28 cellular contexts compared by ENCODE assay signal in the genomic region with DNA sequence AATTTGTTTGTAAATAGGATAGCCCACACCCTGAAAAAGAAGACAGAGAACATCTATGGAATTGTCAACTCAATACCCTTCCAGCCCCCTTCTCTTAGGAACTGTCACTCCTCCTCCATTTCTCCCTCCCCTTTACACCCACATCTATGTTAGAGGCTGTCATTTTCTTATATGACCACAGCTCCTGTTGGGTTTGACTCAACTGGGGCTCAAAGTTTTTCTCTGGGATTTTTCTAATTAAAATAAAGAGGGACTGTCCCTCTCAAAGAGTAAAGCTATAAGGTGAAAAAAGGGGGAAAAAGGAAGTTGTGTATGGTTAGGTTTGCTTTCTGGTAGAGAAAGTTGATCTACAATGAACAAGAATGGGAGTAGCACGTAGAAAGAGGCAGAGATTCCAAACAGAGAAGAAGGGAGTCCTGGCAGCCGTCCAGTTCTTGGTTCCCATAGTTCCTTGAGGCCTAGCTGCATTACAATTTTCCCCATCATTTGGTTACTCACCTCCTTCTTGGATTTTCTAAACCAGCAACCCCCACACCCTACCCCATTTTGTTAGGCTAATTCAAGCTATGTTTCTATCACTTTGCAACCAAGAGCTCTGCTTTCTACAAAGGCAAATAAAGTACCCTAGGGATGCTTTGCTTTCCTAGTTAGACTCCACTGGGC. TPM values are rescaled to one million over a fixed set of nuclear protein-coding genes. Genes with fewer than 3 reads are reported as not detected.
A peak's percentile ranks its signal among the peaks of the same experiment; 100 is the strongest.
DNase-seq lines count a peak whose midpoint lies in the region; ATAC-seq, FAIRE-seq and TF ChIP-seq lines count a peak whose summit lies in the region.
"Had no signal": no experiment of that assay in that cellular context is flagged by ENCODE, and none has a peak within 500 bp of the region (broad histone marks: within the 10 kb centered on the region; RNA-seq: fewer than 3 reads in every experiment).

No MANE protein-coding gene starts in this region.

- H3F3A ChIP-seq in GM23338 (replicated peaks; ENCODE audit: low read depth), result no peaks in the 10 kb centered on the region

- no peak for TF ChIP-seq EP300 in sigmoid colon (IDR thresholded peaks at IDR 0.05)

- H3K27me3 ChIP-seq in GM23338 (ENCODE audit: insufficient read depth) (no peaks in the 10 kb centered on the region), astrocyte (ENCODE audit: insufficient read depth, low read length) (no peaks in the 10 kb centered on the region), sigmoid colon (no peaks in the 10 kb centered on the region), spleen (replicated peaks in 1 of 7) (no peaks in the 10 kb centered on the region)
- H3K27me3 ChIP-seq: esophagus squamous epithelium had no signal

- peaks cover 11% of the 10 kb centered on the region; the same call in 1 of the 2 replicates for H3K9me2 ChIP-seq in GM23338 (ENCODE audit: insufficient read depth)

- H4K20me1 ChIP-seq in GM23338 (replicated peaks; ENCODE audit: insufficient read depth) (no peaks in the 10 kb centered on the region), astrocyte (ENCODE audit: insufficient read depth, low read length) (no peaks in the 10 kb centered on the region)

- ATAC-seq in GM23338, result no peak
- ATAC-seq in GM21367 (IDR thresholded peaks at IDR 0.05; ENCODE audit: unreplicated experiment), result no peak
- ATAC-seq: left lobe of liver, sciatic nerve had no signal

- no peaks in the 10 kb centered on the region for H3K9me3 Mint-ChIP-seq in activated CD4-positive, alpha-beta memory T cell treated with anti-CD3 and anti-CD28 coated beads for 36 hours
- no peaks in the 10 kb centered on the region for H3K9me3 Mint-ChIP-seq in activated CD4-positive, alpha-beta memory T cell treated with anti-CD3 and anti-CD28 coated beads, Interleukin-2, amount 10 ng/mL, durations not matched to agents 7 days and 5 days
- no peaks in the 10 kb centered on the region for H3K9me3 Mint-ChIP-seq in GM23338
- peaks cover 2% of the 10 kb centered on the region for H3K9me3 Mint-ChIP-seq in astrocyte (ENCODE audit: unreplicated experiment)
- H3K9me3 Mint-ChIP-seq: activated B cell treated with CpG ODN at 0.5 μM for 24 hours, immature natural killer cell, type B pancreatic cell had no signal

- TF ChIP-seq POLR2A in sigmoid colon (IDR thresholded peaks at IDR 0.05), result no peak
- no peak for TF ChIP-seq POLR2A in spleen (IDR thresholded peaks at IDR 0.05)

- H3K79me2 ChIP-seq in GM23338 (replicated peaks; ENCODE audit: insufficient read depth) (no peaks in the 10 kb centered on the region), astrocyte (ENCODE audit: insufficient read depth, low read length) (no peaks in the 10 kb centered on the region)

- DNase-seq in activated CD4-positive, alpha-beta memory T cell treated with anti-CD3 and anti-CD28 coated beads for 36 hours, result peak; percentile 18
- DNase-seq in activated CD4-positive, alpha-beta memory T cell treated with anti-CD3 and anti-CD28 coated beads, Interleukin-2, amount 10 ng/mL, durations not matched to agents 7 days and 5 days, result no peak
- DNase-seq in GM23338 (ENCODE audit: low spot score), result no peak
- DNase-seq in astrocyte (ENCODE audit: low read depth), result no peak
- no peak for DNase-seq in sigmoid colon
- no peak for DNase-seq in spleen
- DNase-seq in DMS53 treated with DMSO at 0.1 percent for 48 hours (lab: John Stamatoyannopoulos, UW; ENCODE audit: unreplicated experiment), result no peak
- DNase-seq: activated B cell treated with CpG ODN at 0.5 μM for 24 hours; AML-193; CD4-positive, alpha-beta memory T cell; central memory CD4-positive, alpha-beta T cell; dermis blood vessel endothelial cell; esophagus squamous epithelium; hypothalamus; immature natural killer cell; KBM-7; mesendoderm; NCI-H1105; NCI-H2029; NCI-H345; SIG-M5; SW 1271 had no signal

- H3K4me2 ChIP-seq in GM23338 (0 out of 2 replicates have a peak overlapping the region, but pooled peaks have one; percentile 1), astrocyte (ENCODE audit: low read length) (no peak overlapping the region)

- CTCF ChIA-PET in activated CD4-positive, alpha-beta memory T cell treated with anti-CD3 and anti-CD28 coated beads for 36 hours (lab: Charles Lee), result interaction anchor here (0.7 to 1.1 kb wide), 2 partner anchors 13 to 106 kb away, joined by 3 to 6 read pairs; no protein-coding TSS in a partner anchor
- CTCF ChIA-PET in activated CD4-positive, alpha-beta memory T cell treated with anti-CD3 and anti-CD28 coated beads, Interleukin-2, amount 10 ng/mL, durations not matched to agents 7 days and 5 days (lab: Charles Lee), result interaction anchor here (1.0 kb wide), 1 partner anchor 8 kb away, joined by 3 read pairs; no protein-coding TSS in a partner anchor

- no peak overlapping the region for H3K27ac Mint-ChIP-seq in activated CD4-positive, alpha-beta memory T cell treated with anti-CD3 and anti-CD28 coated beads for 36 hours
- no peak overlapping the region for H3K27ac Mint-ChIP-seq in activated CD4-positive, alpha-beta memory T cell treated with anti-CD3 and anti-CD28 coated beads, Interleukin-2, amount 10 ng/mL, durations not matched to agents 7 days and 5 days
- H3K27ac Mint-ChIP-seq in GM23338, result no peak overlapping the region; the same call in 1 of the 2 replicates
- H3K27ac Mint-ChIP-seq in astrocyte (ENCODE audit: unreplicated experiment), result peak overlapping the region; percentile 4
- H3K27ac Mint-ChIP-seq: activated B cell treated with CpG ODN at 0.5 μM for 24 hours; CD4-positive, alpha-beta memory T cell; immature natural killer cell; type B pancreatic cell had no signal

- H3K9me3 ChIP-seq in astrocyte (ENCODE audit: insufficient read depth, low read depth, low read length), result no peaks in the 10 kb centered on the region
- H3K9me3 ChIP-seq in sigmoid colon, result no peaks in the 10 kb centered on the region
- no peaks in the 10 kb centered on the region for H3K9me3 ChIP-seq in spleen
- H3K9me3 ChIP-seq: esophagus squamous epithelium had no signal

- H3K27ac ChIP-seq in GM23338 (ENCODE audit: low read depth), result no peak overlapping the region
- H3K27ac ChIP-seq in astrocyte (ENCODE audit: low read depth, low read length), result no peak overlapping the region
- H3K27ac ChIP-seq in sigmoid colon, result peak overlapping the region; percentile 81 to 89 (median 85)
- no peak overlapping the region for H3K27ac ChIP-seq in spleen

- intact Hi-C loops in activated CD4-positive, alpha-beta memory T cell treated with anti-CD3 and anti-CD28 coated beads for 36 hours (cut with micrococcal nuclease), result no loop called here
- intact Hi-C loops in sigmoid colon (cut with DNase I) (loop anchor here (2.0 to 10.0 kb wide), 2 partner anchors 43 to 455 kb away; no protein-coding TSS in a partner anchor), spleen (cut with DNase I; ENCODE audit: low total_unique reads) (no loop called here)

- no peak overlapping the region for H3K4me3 ChIP-seq in GM23338
- H3K4me3 ChIP-seq in astrocyte (ENCODE audit: insufficient read depth, low read depth, low read length), result no peak overlapping the region
- no peak overlapping the region for H3K4me3 ChIP-seq in sigmoid colon
- no peak overlapping the region for H3K4me3 ChIP-seq in spleen
- H3K4me3 ChIP-seq: esophagus squamous epithelium had no signal

- H3K4me1 Mint-ChIP-seq in activated CD4-positive, alpha-beta memory T cell treated with anti-CD3 and anti-CD28 coated beads for 36 hours (ENCODE audit: low read depth), result peaks cover 11% of the 10 kb centered on the region
- peaks cover 14% of the 10 kb centered on the region for H3K4me1 Mint-ChIP-seq in activated CD4-positive, alpha-beta memory T cell treated with anti-CD3 and anti-CD28 coated beads, Interleukin-2, amount 10 ng/mL, durations not matched to agents 7 days and 5 days
- H3K4me1 Mint-ChIP-seq in GM23338 (peaks cover 10% of the 10 kb centered on the region), astrocyte (ENCODE audit: low read depth, unreplicated experiment) (peaks cover 13% of the 10 kb centered on the region)
- H3K4me1 Mint-ChIP-seq: activated B cell treated with CpG ODN at 0.5 μM for 24 hours; CD4-positive, alpha-beta memory T cell; immature natural killer cell had no signal

- POLR2A ChIA-PET in activated CD4-positive, alpha-beta memory T cell treated with anti-CD3 and anti-CD28 coated beads for 36 hours (lab: Charles Lee), result no interaction called here
- POLR2A ChIA-PET in activated CD4-positive, alpha-beta memory T cell treated with anti-CD3 and anti-CD28 coated beads, Interleukin-2, amount 10 ng/mL, durations not matched to agents 7 days and 5 days (lab: Charles Lee), result interaction anchor here (0.9 to 1.3 kb wide), 3 partner anchors 10 to 45 kb away, joined by 3 read pairs; partner anchors contain the start of gene STK38L

- no peaks in the 10 kb centered on the region for H3K27me3 Mint-ChIP-seq in activated CD4-positive, alpha-beta memory T cell treated with anti-CD3 and anti-CD28 coated beads for 36 hours
- no peaks in the 10 kb centered on the region for H3K27me3 Mint-ChIP-seq in activated CD4-positive, alpha-beta memory T cell treated with anti-CD3 and anti-CD28 coated beads, Interleukin-2, amount 10 ng/mL, durations not matched to agents 7 days and 5 days
- peaks cover 2% of the 10 kb centered on the region for H3K27me3 Mint-ChIP-seq in GM23338 (ENCODE audit: insufficient read depth, low read depth, poor library complexity)
- no peaks in the 10 kb centered on the region for H3K27me3 Mint-ChIP-seq in astrocyte (ENCODE audit: low read depth, unreplicated experiment)
- H3K27me3 Mint-ChIP-seq: activated B cell treated with CpG ODN at 0.5 μM for 24 hours; CD4-positive, alpha-beta memory T cell had no signal

- no peaks in the 10 kb centered on the region for H3K36me3 Mint-ChIP-seq in activated CD4-positive, alpha-beta memory T cell treated with anti-CD3 and anti-CD28 coated beads for 36 hours
- H3K36me3 Mint-ChIP-seq in activated CD4-positive, alpha-beta memory T cell treated with anti-CD3 and anti-CD28 coated beads, Interleukin-2, amount 10 ng/mL, durations not matched to agents 7 days and 5 days (ENCODE audit: low read depth), result no peaks in the 10 kb centered on the region
- H3K36me3 Mint-ChIP-seq in GM23338 (ENCODE audit: low read depth), result no peaks in the 10 kb centered on the region
- no peaks in the 10 kb centered on the region for H3K36me3 Mint-ChIP-seq in astrocyte (ENCODE audit: low read depth, unreplicated experiment)
- H3K36me3 Mint-ChIP-seq: CD4-positive, alpha-beta memory T cell; immature natural killer cell; type B pancreatic cell had no signal

- H3K9ac ChIP-seq in astrocyte (ENCODE audit: low read length), result no peak overlapping the region

- no peak for TF ChIP-seq CTCF in GM23338 (conservative IDR thresholded peaks at IDR 0.05; ENCODE audit: low read depth in 2 of 2)
- no peak for TF ChIP-seq CTCF in astrocyte (IDR thresholded peaks at IDR 0.05; ENCODE audit: insufficient read depth, low read depth, low read length)
- no peak for TF ChIP-seq CTCF in sigmoid colon (IDR thresholded peaks at IDR 0.05)
- no peak for TF ChIP-seq CTCF in spleen (IDR thresholded peaks at IDR 0.05 in 8 of 11, conservative IDR thresholded peaks at IDR 0.05 in 3 of 11)

- 80 to 83% methylated on average over 2 of the region's 2 CpGs for WGBS in sigmoid colon, 2 donors
- WGBS in spleen, 5 donors, result 59 to 83% (median 80%) methylated on average over 2 of the region's 2 CpGs

- H3K4me3 Mint-ChIP-seq in activated CD4-positive, alpha-beta memory T cell treated with anti-CD3 and anti-CD28 coated beads for 36 hours, result no peak overlapping the region
- H3K4me3 Mint-ChIP-seq in activated CD4-positive, alpha-beta memory T cell treated with anti-CD3 and anti-CD28 coated beads, Interleukin-2, amount 10 ng/mL, durations not matched to agents 7 days and 5 days, result no peak overlapping the region
- H3K4me3 Mint-ChIP-seq in GM23338, result no peak overlapping the region
- no peak overlapping the region for H3K4me3 Mint-ChIP-seq in astrocyte (ENCODE audit: unreplicated experiment)
- H3K4me3 Mint-ChIP-seq: activated B cell treated with CpG ODN at 0.5 μM for 24 hours; CD4-positive, alpha-beta memory T cell; immature natural killer cell; type B pancreatic cell had no signal

- FAIRE-seq in astrocyte (lab: Jason Lieb, UNC), result no peak
- FAIRE-seq: A204.1, RCC 7860 had no signal

- H3K4me1 ChIP-seq in GM23338 (ENCODE audit: insufficient read depth), result peaks cover 18% of the 10 kb centered on the region
- peaks cover 6% of the 10 kb centered on the region for H3K4me1 ChIP-seq in astrocyte (ENCODE audit: insufficient read depth, low read length)
- peaks cover 0 to 53% (median 47%) of the 10 kb centered on the region in 4 donors for H3K4me1 ChIP-seq in sigmoid colon
- H3K4me1 ChIP-seq in spleen, result no peaks in the 10 kb centered on the region

- H2AFZ ChIP-seq in GM23338 (peak overlapping the region; percentile 43; the same call in 1 of the 2 replicates), astrocyte (ENCODE audit: low read depth, low read length) (no peak overlapping the region)

- H3K36me3 ChIP-seq in GM23338 (ENCODE audit: insufficient read depth) (no peaks in the 10 kb centered on the region), astrocyte (ENCODE audit: insufficient read depth, low read length) (no peaks in the 10 kb centered on the region), sigmoid colon (no peaks in the 10 kb centered on the region), spleen (no peaks in the 10 kb centered on the region)
- H3K36me3 ChIP-seq: esophagus squamous epithelium had no signal

RNA-seq across cellular contexts. Expression of gene STK38L, which starts 44.3 kb away (rescaled TPM):
- 10 to 100 TPM; 25.1 to 25.2 TPM for total RNA-seq in activated CD4-positive, alpha-beta memory T cell treated with anti-CD3 and anti-CD28 coated beads for 36 hours
- 10 to 100 TPM; 19.1 to 25.8 TPM for total RNA-seq in activated CD4-positive, alpha-beta memory T cell treated with anti-CD3 and anti-CD28 coated beads, Interleukin-2, amount 10 ng/mL, durations not matched to agents 7 days and 5 days
- total RNA-seq in GM23338 (2014; rRNA removed; shearing (Covaris generic)), result 56.5 and 59.7 TPM in 2 replicates
- polyA plus RNA-seq in GM23338 (2016; fragmentation: Nextera tagmentation; extraction: Ambion mirVana), result 28.9 and 31.0 TPM in 2 replicates
- total RNA-seq in astrocyte, result 114 and 115 TPM in 2 replicates
- 10 to 100 TPM; 67.3 to 86.2 (median 78.3) TPM for total RNA-seq in sigmoid colon
- polyA plus RNA-seq in sigmoid colon, result 10 to 100 TPM; 16.8 to 20.1 (median 17.4) TPM
- 10 to 100 TPM; 22.0 to 39.8 (median 26.9) TPM for total RNA-seq in spleen
- polyA plus RNA-seq in spleen, result 1 to 10 TPM; 6.4 to 7.9 (median 6.8) TPM

Comparison
In these comparisons a context has a peak if more than half of its experiments do, and no peak if none do; other contexts are left out.
1. H3K27ac ChIP-seq: peak in sigmoid colon (4 of 4); none in GM23338 (single experiment), astrocyte (single experiment) and spleen (0 of 8).